Comparison of ENCODE assay signal across 9 cellular contexts in genomic region chr3:58386966-58387365, GRCh38. TPM values are rescaled to one million over a fixed set of nuclear protein-coding genes. Genes with fewer than 3 reads are reported as not detected.
DNase-seq lines count a peak whose midpoint lies in the region; ATAC-seq and TF ChIP-seq lines count a peak whose summit lies in the region.
"Had no signal": no experiment of that assay in that cellular context is flagged by ENCODE, and none has a peak within 500 bp of the region (broad histone marks: within the 10 kb centered on the region; RNA-seq: fewer than 3 reads in every experiment).

No MANE protein-coding gene starts in this region.

- no peaks in the 10 kb centered on the region for H3K79me2 ChIP-seq in trophoblast cell (ENCODE audit: control insufficient read depth, insufficient read depth, low read length, poor library complexity)

- H3K4ac ChIP-seq in trophoblast cell (ENCODE audit: low read depth, low read length) = no peak overlapping the region

- H3K4me1 Mint-ChIP-seq in CD14-positive monocyte (peaks cover 23% of the 10 kb centered on the region), activated B cell treated with CpG ODN at 0.5 μM for 24 hours (peaks cover 50% of the 10 kb centered on the region)

- H3K27ac ChIP-seq in cardiac muscle cell = peak overlapping the region; percentile 76
- H3K27ac ChIP-seq in trophoblast cell (ENCODE audit: low read depth, low read length) = peak overlapping the region; percentile 56
- peak overlapping the region in 1 of 2 donors; percentile 69 for H3K27ac ChIP-seq in breast epithelium

- no peak overlapping the region for H2AK5ac ChIP-seq in trophoblast cell (ENCODE audit: low read length)

- no peak overlapping the region for H3K4me3 ChIP-seq in cardiac muscle cell
- H3K4me3 ChIP-seq in trophoblast cell (ENCODE audit: low read depth, low read length) = no peak overlapping the region
- H3K4me3 ChIP-seq in breast epithelium = no peak overlapping the region

- H3K9me3 ChIP-seq in cardiac muscle cell (ENCODE audit: low read depth) (no peaks in the 10 kb centered on the region), trophoblast cell (ENCODE audit: insufficient read depth, low read depth, low read length) (no peaks in the 10 kb centered on the region), breast epithelium (no peaks in the 10 kb centered on the region)

- no peak overlapping the region for H3K23ac ChIP-seq in trophoblast cell (ENCODE audit: low read length)

- H3K9ac ChIP-seq in trophoblast cell (ENCODE audit: low read length) = no peak overlapping the region

- CTCF ChIA-PET in activated B cell treated with CpG ODN at 0.5 μM for 24 hours (lab: Charles Lee) = no interaction called here

- no peak overlapping the region for H3K4me2 ChIP-seq in trophoblast cell (ENCODE audit: low read length)

- peaks cover 7% of the 10 kb centered on the region for H3K79me1 ChIP-seq in trophoblast cell (ENCODE audit: low read length)

- peaks cover 64 to 78% of the 10 kb centered on the region in 2 donors for H3K36me3 Mint-ChIP-seq in CD14-positive monocyte
- peaks cover 70% of the 10 kb centered on the region for H3K36me3 Mint-ChIP-seq in activated B cell treated with CpG ODN at 0.5 μM for 24 hours (ENCODE audit: low read depth)

- DNase-seq in CD14-positive monocyte (ENCODE audit: low spot score) = no peak
- no peak for DNase-seq in activated B cell treated with CpG ODN at 0.5 μM for 24 hours
- DNase-seq in cardiac muscle cell (ENCODE audit: low read depth in 1 of 2, low spot score in 1 of 2) = peak; percentile 31 to 90
- no peak for DNase-seq in trophoblast cell
- no peak for DNase-seq in NCI-H774 (lab: John Stamatoyannopoulos, UW)
- DNase-seq in NCI-H2227 (lab: John Stamatoyannopoulos, UW; ENCODE audit: unreplicated experiment) = no peak
- DNase-seq in stimulated activated CD4-positive, alpha-beta T cell treated with anti-CD3 and anti-CD28 coated beads, Interleukin-2, amount 100 ng/mL, for 48 hours = no peak
- no peak for DNase-seq in breast epithelium (ENCODE audit: low spot score in 2 of 2)

- no peak overlapping the region for H4K12ac ChIP-seq in trophoblast cell (ENCODE audit: low read depth, low read length)

- no peak overlapping the region for H4K8ac ChIP-seq in trophoblast cell (ENCODE audit: low read depth, low read length)

- H3K27me3 Mint-ChIP-seq in CD14-positive monocyte (ENCODE audit: low read depth in 3 of 3) = no peaks in the 10 kb centered on the region
- H3K27me3 Mint-ChIP-seq in activated B cell treated with CpG ODN at 0.5 μM for 24 hours = no peaks in the 10 kb centered on the region
- H3K27me3 Mint-ChIP-seq: IgD-negative memory B cell had no signal

- TF ChIP-seq POLR2A in breast epithelium (IDR thresholded peaks at IDR 0.05) = no peak

- H3K36me3 ChIP-seq in cardiac muscle cell (no peaks in the 10 kb centered on the region), trophoblast cell (ENCODE audit: control insufficient read depth in 1 of 2, insufficient read depth in 2 of 2, low read length in 2 of 2) (no peaks in the 10 kb centered on the region), breast epithelium (no peaks in the 10 kb centered on the region)

- H3K9me3 Mint-ChIP-seq in CD14-positive monocyte = no peaks in the 10 kb centered on the region
- H3K9me3 Mint-ChIP-seq in activated B cell treated with CpG ODN at 0.5 μM for 24 hours = no peaks in the 10 kb centered on the region
- H3K9me3 Mint-ChIP-seq: IgD-negative memory B cell had no signal

- no peak overlapping the region for H2AFZ ChIP-seq in trophoblast cell (ENCODE audit: insufficient read depth, low read length, poor library complexity)

- no peak for ATAC-seq in activated B cell treated with CpG ODN at 0.5 μM for 24 hours (ENCODE audit: low read depth)

- no peak overlapping the region for H2BK5ac ChIP-seq in trophoblast cell (ENCODE audit: low read depth, low read length, poor library complexity)

- peaks cover 25% of the 10 kb centered on the region for H3K4me1 ChIP-seq in cardiac muscle cell (ENCODE audit: low read depth)
- H3K4me1 ChIP-seq in trophoblast cell (ENCODE audit: control insufficient read depth in 1 of 2, insufficient read depth in 2 of 2, low read length in 2 of 2) = peaks cover 11 to 21% of the 10 kb centered on the region in 2 experiments
- no peaks in the 10 kb centered on the region for H3K4me1 ChIP-seq in breast epithelium

- no peak overlapping the region for H2BK12ac ChIP-seq in trophoblast cell (ENCODE audit: low read length)

- POLR2A ChIA-PET in activated B cell treated with CpG ODN at 0.5 μM for 24 hours (lab: Charles Lee) = interaction anchor here (2.1 kb wide), 1 partner anchor 37 kb away, joined by 5 read pairs; no protein-coding TSS in a partner anchor

- H3K14ac ChIP-seq in trophoblast cell (ENCODE audit: low read length) = no peak overlapping the region

- no peak overlapping the region for H2BK120ac ChIP-seq in trophoblast cell (ENCODE audit: insufficient read depth, low read length, poor library complexity)

- WGBS in trophoblast cell (ENCODE audit: extremely low coverage, insufficient coverage, insufficient read length) = no CpG with 5 or more reads among the region's 3 CpGs

- H3K27me3 ChIP-seq in cardiac muscle cell (no peaks in the 10 kb centered on the region), trophoblast cell (ENCODE audit: insufficient read depth, low read length) (no peaks in the 10 kb centered on the region), breast epithelium (no peaks in the 10 kb centered on the region)

- no peak overlapping the region for H3K18ac ChIP-seq in trophoblast cell (ENCODE audit: low read length)

- intact Hi-C loops in CD14-positive monocyte (cut with micrococcal nuclease) (no loop called here), activated B cell treated with CpG ODN at 0.5 μM for 24 hours (cut with micrococcal nuclease) (no loop called here), breast epithelium (cut with DNase I; ENCODE audit: low total_unique reads) (no loop called here)

- no peak overlapping the region for H4K91ac ChIP-seq in trophoblast cell (ENCODE audit: low read depth, low read length)

- no peak for TF ChIP-seq CTCF in CD14-positive monocyte (IDR thresholded peaks at IDR 0.05)
- TF ChIP-seq CTCF in activated B cell treated with CpG ODN at 0.5 μM for 24 hours (IDR thresholded peaks at IDR 0.05) = no peak
- no peak for TF ChIP-seq CTCF in cardiac muscle cell (IDR thresholded peaks at IDR 0.05; ENCODE audit: low read depth, low read length)
- no peak for TF ChIP-seq CTCF in breast epithelium (IDR thresholded peaks at IDR 0.05)

- H3K4me3 Mint-ChIP-seq in CD14-positive monocyte (no peak overlapping the region), activated B cell treated with CpG ODN at 0.5 μM for 24 hours (no peak overlapping the region)
- H3K4me3 Mint-ChIP-seq: IgD-negative memory B cell had no signal

- H3K27ac Mint-ChIP-seq in CD14-positive monocyte = peak overlapping the region in 4 of 7 donors; percentile 41 to 84 (median 66)
- peak overlapping the region; percentile 42 for H3K27ac Mint-ChIP-seq in activated B cell treated with CpG ODN at 0.5 μM for 24 hours

RNA-seq across cellular contexts. Expression of gene PDHB, which starts 46.7 kb away (rescaled TPM):
- polyA plus RNA-seq in CD14-positive monocyte = 100 to 1,000 TPM; 112 to 125 TPM
- total RNA-seq in activated B cell treated with CpG ODN at 0.5 μM for 24 hours = 63.0 and 67.3 TPM in 2 replicates
- total RNA-seq in cardiac muscle cell = 260 and 584 TPM in 2 replicates
- polyA plus RNA-seq in cardiac muscle cell = 247 and 266 TPM in 2 replicates
- polyA plus RNA-seq in trophoblast cell (2013) = 72.4 and 74.4 TPM in 2 replicates
- 10 to 100 TPM; 56.0 to 68.2 (median 57.1) TPM for total RNA-seq in breast epithelium

RNA-seq across cellular contexts. Expression of gene PXK, which starts 54.3 kb away (rescaled TPM):
- 10 to 100 TPM; 52.9 to 54.0 TPM for polyA plus RNA-seq in CD14-positive monocyte
- total RNA-seq in activated B cell treated with CpG ODN at 0.5 μM for 24 hours = 70.3 and 81.3 TPM in 2 replicates
- 19.3 and 26.8 TPM in 2 replicates for total RNA-seq in cardiac muscle cell
- 18.1 and 30.7 TPM in 2 replicates for polyA plus RNA-seq in cardiac muscle cell
- 7.8 and 8.5 TPM in 2 replicates for polyA plus RNA-seq in trophoblast cell (2013)
- 10 to 100 TPM; 30.3 to 36.1 (median 34.6) TPM for total RNA-seq in breast epithelium

Comparison
In these comparisons a context has a peak if more than half of its experiments do, and no peak if none do; other contexts are left out.
1. DNase-seq: peak in cardiac muscle cell (2 of 2); none in CD14-positive monocyte (single experiment), activated B cell treated with CpG ODN at 0.5 μM for 24 hours (single experiment), trophoblast cell (0 of 2), NCI-H774 (single experiment), NCI-H2227 (single experiment), stimulated activated CD4-positive, alpha-beta T cell treated with anti-CD3 and anti-CD28 coated beads, Interleukin-2, amount 100 ng/mL, for 48 hours (0 of 2) and breast epithelium (0 of 2).